13 cellular contexts compared by ENCODE assay signal in genomic region chr11:67646535-67647336, GRCh38. TPM values are rescaled to one million over a fixed set of nuclear protein-coding genes. Genes with fewer than 3 reads are reported as not detected.
DNase-seq lines count a peak whose midpoint lies in the region; ATAC-seq and TF ChIP-seq lines count a peak whose summit lies in the region.
"Had no signal": no experiment of that assay in that cellular context is flagged by ENCODE, and none has a peak within 500 bp of the region (broad histone marks: within the 10 kb centered on the region; RNA-seq: fewer than 3 reads in every experiment).

No MANE protein-coding gene starts in this region.

- no peaks in the 10 kb centered on the region for H3K27me3 ChIP-seq in hepatocyte
- H3K27me3 ChIP-seq: dorsolateral prefrontal cortex had no signal

- WGBS in hepatocyte (ENCODE audit: low lambda C conversion rate, missing lambda C conversion rate) = 92% methylated on average over 24 of the region's 24 CpGs

- peak; percentile 26 to 52 for DNase-seq in stimulated activated CD4-positive, alpha-beta T cell treated with anti-CD3 and anti-CD28 coated beads, Interleukin-2, amount 100 ng/mL, for 24 hours
- no peak for DNase-seq in stimulated activated CD4-positive, alpha-beta T cell treated with anti-CD3 and anti-CD28 coated beads, Interleukin-4, amount 100 ng/mL, for 4 hours
- DNase-seq in RPMI8226 = peak; percentile 93
- DNase-seq in coronary artery (ENCODE audit: low spot score) = peak; percentile 64
- no peak for DNase-seq in hepatocyte (ENCODE audit: low spot score)
- no peak for DNase-seq in NCI-H446 treated with DMSO at 0.1 percent for 48 hours (lab: John Stamatoyannopoulos, UW)
- DNase-seq: COR-L47, GOT3, left ventricle myocardium inferior, NCI-H1048 had no signal

- no peak for TF ChIP-seq CTCF in coronary artery (IDR thresholded peaks at IDR 0.05)
- no peak for TF ChIP-seq CTCF in hepatocyte (IDR thresholded peaks at IDR 0.05; ENCODE audit: poor library complexity)

- no peaks in the 10 kb centered on the region for H3K4me1 ChIP-seq in hepatocyte (ENCODE audit: insufficient read depth)
- H3K4me1 ChIP-seq: left ventricle myocardium inferior had no signal

- H3K4me3 ChIP-seq in coronary artery (no peak overlapping the region), hepatocyte (no peak overlapping the region)
- H3K4me3 ChIP-seq: left ventricle myocardium inferior had no signal

- H3K27ac ChIP-seq in coronary artery = no peak overlapping the region
- no peak overlapping the region for H3K27ac ChIP-seq in hepatocyte
- H3K27ac ChIP-seq: dorsolateral prefrontal cortex, left ventricle myocardium inferior had no signal

- H2AFZ ChIP-seq in hepatocyte = no peak overlapping the region

- H3K36me3 ChIP-seq in hepatocyte (replicated peaks; ENCODE audit: insufficient read depth, low read depth) = no peaks in the 10 kb centered on the region
- H3K36me3 ChIP-seq: left ventricle myocardium inferior had no signal

- H3K79me2 ChIP-seq in hepatocyte = no peaks in the 10 kb centered on the region

- no peak overlapping the region for H3K4me2 ChIP-seq in hepatocyte

- no peaks in the 10 kb centered on the region for H4K20me1 ChIP-seq in hepatocyte (ENCODE audit: insufficient read depth, poor library complexity, severe bottlenecking)

- no peak for ATAC-seq in HG02840 (IDR thresholded peaks at IDR 0.05; ENCODE audit: low FRiP score, unreplicated experiment)
- no peak for ATAC-seq in GM21367 (IDR thresholded peaks at IDR 0.05; ENCODE audit: unreplicated experiment)

- no peaks in the 10 kb centered on the region for H3K9me2 ChIP-seq in hepatocyte (replicated peaks; ENCODE audit: insufficient read depth)

- H3K9me3 ChIP-seq in hepatocyte (ENCODE audit: low read depth) = no peaks in the 10 kb centered on the region

RNA-seq across cellular contexts. Expression of gene ACY3, which starts 3.8 kb away (rescaled TPM):
- total RNA-seq in hepatocyte = 9.5 and 15.4 TPM in 2 replicates
- 18.7 and 20.9 TPM in 2 replicates for polyA plus RNA-seq in hepatocyte
- total RNA-seq: left ventricle myocardium inferior had no signal

RNA-seq across cellular contexts. Expression of gene TBX10, which starts 7.2 kb away (rescaled TPM):
- total RNA-seq in hepatocyte = 0.70 TPM in 1 of 2 replicates, not detected in the other
- polyA plus RNA-seq in hepatocyte = 0.34 TPM in 1 of 2 replicates, not detected in the other

RNA-seq across cellular contexts. Expression of gene NUDT8, which starts 17.0 kb away (rescaled TPM):
- 12.9 and 13.6 TPM in 2 replicates for total RNA-seq in hepatocyte
- polyA plus RNA-seq in hepatocyte = 28.7 and 29.2 TPM in 2 replicates

RNA-seq across cellular contexts. Expression of gene ALDH3B2, which starts 27.7 kb away (rescaled TPM):
- 0.80 and 2.5 TPM in 2 replicates for total RNA-seq in hepatocyte
- 0.61 and 1.6 TPM in 2 replicates for polyA plus RNA-seq in hepatocyte
- total RNA-seq: dorsolateral prefrontal cortex, left ventricle myocardium inferior had no signal

RNA-seq across cellular contexts. Expression of gene NDUFV1, which starts 40.0 kb away (rescaled TPM):
- total RNA-seq in hepatocyte = 163 and 194 TPM in 2 replicates
- polyA plus RNA-seq in hepatocyte = 226 and 239 TPM in 2 replicates

Comparison
In these comparisons a context has a peak if more than half of its experiments do, and no peak if none do; other contexts are left out.
1. DNase-seq: peak in stimulated activated CD4-positive, alpha-beta T cell treated with anti-CD3 and anti-CD28 coated beads, Interleukin-2, amount 100 ng/mL, for 24 hours (2 of 2), RPMI8226 (single experiment) and coronary artery (single experiment); none in stimulated activated CD4-positive, alpha-beta T cell treated with anti-CD3 and anti-CD28 coated beads, Interleukin-4, amount 100 ng/mL, for 4 hours (0 of 2), hepatocyte (single experiment) and NCI-H446 treated with DMSO at 0.1 percent for 48 hours (single experiment).